ENCODE assay signal across 1 cellular context in the genomic region with DNA sequence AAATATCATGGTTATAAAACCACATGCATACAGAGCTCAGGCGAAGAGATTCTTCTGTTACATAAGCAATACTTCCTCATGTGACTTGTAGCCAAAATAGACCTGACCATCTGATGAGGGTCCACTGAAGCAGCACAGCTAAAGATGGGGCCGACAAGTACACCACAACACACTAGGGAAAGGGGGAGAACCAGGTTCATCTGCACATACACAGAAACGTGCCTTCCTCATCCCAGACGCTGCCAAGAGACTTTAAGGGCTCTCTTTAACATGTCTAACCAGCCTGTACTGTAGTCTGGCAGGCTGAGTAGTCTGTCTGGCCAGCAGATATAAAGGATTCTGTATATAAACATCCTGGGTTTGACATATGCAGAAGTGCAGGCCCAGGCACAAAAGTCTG.
TF ChIP-seq lines count a peak whose summit lies in the region.

No MANE protein-coding gene starts in this region.

TF ChIP-seq in IMR-90, 13 proteins besides CTCF, POLR2A, EP300 and RAD21:
- TF ChIP-seq ELK1 (IDR thresholded peaks at IDR 0.05; ENCODE audit: borderline replicate concordance, low read depth, low read length) (no peak), MXI1 (IDR thresholded peaks at IDR 0.05; ENCODE audit: borderline replicate concordance, low read depth, low read length) (no peak), RFX5 (IDR thresholded peaks at IDR 0.05; ENCODE audit: low read depth, low read length) (no peak), RCOR1 (IDR thresholded peaks at IDR 0.05; ENCODE audit: insufficient replicate concordance, low read length) (no peak), NFE2L2 (IDR thresholded peaks at IDR 0.05; ENCODE audit: low read depth, low read length) (no peak), FOS (IDR thresholded peaks at IDR 0.05; ENCODE audit: low read depth, low read length) (no peak), SMC3 (IDR thresholded peaks at IDR 0.05; ENCODE audit: low read depth, low read length) (no peak), CHD1 (IDR thresholded peaks at IDR 0.05; ENCODE audit: low read depth, low read length) (no peak), CEBPB (IDR thresholded peaks at IDR 0.05; ENCODE audit: low read depth, low read length) (no peak), MAZ (IDR thresholded peaks at IDR 0.05; ENCODE audit: borderline replicate concordance, low read depth, low read length) (no peak), BHLHE40 (IDR thresholded peaks at IDR 0.05; ENCODE audit: low read depth, low read length) (no peak), MAFK (IDR thresholded peaks at IDR 0.05; ENCODE audit: low read depth, low read length) (no peak)
- TF ChIP-seq, protein P1, sequence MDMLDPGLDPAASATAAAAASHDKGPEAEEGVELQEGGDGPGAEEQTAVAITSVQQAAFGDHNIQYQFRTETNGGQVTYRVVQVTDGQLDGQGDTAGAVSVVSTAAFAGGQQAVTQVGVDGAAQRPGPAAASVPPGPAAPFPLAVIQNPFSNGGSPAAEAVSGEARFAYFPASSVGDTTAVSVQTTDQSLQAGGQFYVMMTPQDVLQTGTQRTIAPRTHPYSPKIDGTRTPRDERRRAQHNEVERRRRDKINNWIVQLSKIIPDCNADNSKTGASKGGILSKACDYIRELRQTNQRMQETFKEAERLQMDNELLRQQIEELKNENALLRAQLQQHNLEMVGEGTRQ (IDR thresholded peaks at IDR 0.05; ENCODE audit: low read depth, low read length), result no peak
